ENCODE assay signal across 27 cellular contexts in the genomic region with DNA sequence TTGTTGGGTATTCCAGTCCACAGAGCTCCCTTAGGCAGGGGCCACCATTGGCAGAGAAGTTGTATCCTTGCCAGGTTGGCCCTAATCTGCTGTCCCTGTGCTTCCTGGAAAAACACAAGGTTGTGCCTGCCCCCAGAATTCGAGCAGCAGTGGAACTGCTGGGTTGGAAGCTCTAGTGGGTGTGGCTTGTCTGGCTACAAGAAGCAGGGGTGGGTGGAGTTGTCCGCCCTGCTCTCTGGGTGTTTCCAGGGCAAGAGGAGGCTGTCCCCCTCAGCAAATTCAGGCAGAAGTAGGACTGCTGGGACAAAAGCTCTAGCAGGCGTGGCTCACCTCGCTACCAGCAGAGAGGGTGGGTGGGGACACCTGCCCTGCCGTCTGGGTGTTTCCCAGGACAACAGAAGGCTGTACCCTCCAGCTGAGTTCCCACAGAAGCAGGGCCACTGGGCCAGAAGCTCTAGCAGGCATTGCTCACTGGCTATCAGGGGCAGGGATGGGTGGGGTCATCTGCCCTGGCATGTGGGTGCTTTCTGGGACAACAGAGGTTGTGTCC.
"Had no signal": no experiment of that assay in that cellular context is flagged by ENCODE, and none has a peak within 500 bp of the region (broad histone marks: within the 10 kb centered on the region; RNA-seq: fewer than 3 reads in every experiment).

No MANE protein-coding gene starts in this region.

- ATAC-seq: esophagus mucosa; left lung; stimulated activated naive CD8-positive, alpha-beta T cell treated with anti-CD3 and anti-CD28 coated beads, Interleukin-15, amount 100 ng/mL, for 72 hours had no signal

- H3K4me1 ChIP-seq: breast epithelium, left lung, prostate gland, sigmoid colon, upper lobe of left lung, vagina had no signal

- H3K4me3 ChIP-seq: breast epithelium, heart left ventricle, left lung, ovary, prostate gland, sigmoid colon, upper lobe of left lung, vagina had no signal

- H3K27me3 ChIP-seq: breast epithelium, heart left ventricle, left lung, ovary, sigmoid colon, upper lobe of left lung, vagina had no signal

- DNase-seq: activated CD4-positive, alpha-beta memory T cell treated with anti-CD3 and anti-CD28 coated beads, Interleukin-2, amount 10 ng/mL, durations not matched to agents 7 days and 5 days; activated CD4-positive, alpha-beta T cell treated with anti-CD3 and anti-CD28 coated beads for 1 hour; activated CD4-positive, alpha-beta T cell treated with anti-CD3 and anti-CD28 coated beads, Interleukin-2, amount 10 ng/mL, durations not matched to agents 7 days and 5 days; activated CD8-positive, alpha-beta memory T cell treated with anti-CD3 and anti-CD28 coated beads, Interleukin-2, amount 50 U/mL, for 48 hours; activated gamma-delta T cell treated with Interleukin-2 at 50 U/mL for 16 hours; activated naive CD4-positive, alpha-beta T cell treated with anti-CD3 and anti-CD28 coated beads, Interleukin-2, amount 50 U/mL, for 16 hours; activated T-cell treated with anti-CD3 and anti-CD28 coated beads, Interleukin-2, amount 50 U/mL, for 24 hours; amniotic stem cell; endodermal cell; foreskin fibroblast; heart left ventricle; kidney glomerular epithelial cell; left lung; ovary; retina; sigmoid colon; small intestine; stimulated activated CD4-positive, alpha-beta T cell treated with anti-CD3 and anti-CD28 coated beads, Interleukin-1b, Interleukin-23, amount 100 ng/mL, for 48 hours; stimulated activated CD4-positive, alpha-beta T cell treated with anti-CD3 and anti-CD28 coated beads, Interleukin-4, amount 100 ng/mL, for 4 hours; stimulated activated CD8-positive, alpha-beta memory T cell treated with anti-CD3 and anti-CD28 coated beads, Interleukin-4, amount 100 ng/mL, for 48 hours; stimulated activated naive CD8-positive, alpha-beta T cell treated with anti-CD3 and anti-CD28 coated beads, Interleukin-15, amount 100 ng/mL, for 72 hours; T-helper 2 cell had no signal

- H3K36me3 ChIP-seq: breast epithelium, heart left ventricle, left lung, ovary, prostate gland, sigmoid colon, upper lobe of left lung, vagina had no signal

- H3K27ac ChIP-seq: breast epithelium, heart left ventricle, left lung, ovary, prostate gland, sigmoid colon, upper lobe of left lung, vagina had no signal

- H3K9me3 ChIP-seq: breast epithelium, heart left ventricle, left lung, ovary, prostate gland, sigmoid colon, upper lobe of left lung, vagina had no signal
